Comparison of ENCODE assay signal across 20 cellular contexts in the genomic region with DNA sequence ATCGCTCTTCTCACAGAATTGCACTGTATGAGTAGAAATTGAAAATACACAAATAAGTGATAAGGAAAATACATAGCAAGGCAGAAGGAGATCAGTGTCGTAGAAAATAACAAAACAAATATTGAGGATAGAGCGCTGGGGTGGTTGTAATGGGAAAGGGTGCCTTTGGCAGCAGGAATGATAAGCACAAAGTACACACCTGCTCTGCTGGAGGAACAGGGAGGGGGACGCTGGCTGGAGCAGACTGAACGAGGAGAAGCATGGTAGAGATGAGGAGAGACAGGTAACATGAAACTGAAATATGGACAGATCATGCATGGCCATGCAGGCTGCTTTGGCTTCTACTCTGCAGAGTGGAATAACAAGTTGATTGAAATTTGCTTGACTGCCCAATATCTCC.
"Had no signal": no experiment of that assay in that cellular context is flagged by ENCODE, and none has a peak within 500 bp of the region (broad histone marks: within the 10 kb centered on the region; RNA-seq: fewer than 3 reads in every experiment).

No MANE protein-coding gene starts in this region.

- FAIRE-seq: astrocyte, frontal cortex had no signal

- H3K9me3 ChIP-seq: colonic mucosa, esophagus muscularis mucosa, left lung, right lobe of liver, tibial artery had no signal

- H3K4me1 ChIP-seq: colonic mucosa, esophagus muscularis mucosa, left lung, right lobe of liver, tibial artery had no signal

- H3K36me3 ChIP-seq: colonic mucosa, esophagus muscularis mucosa, left lung, right lobe of liver, tibial artery had no signal

- DNase-seq: activated gamma-delta T cell treated with Interleukin-2 at 50 U/mL for 16 hours; activated T-cell treated with anti-CD3 and anti-CD28 coated beads, Interleukin-2, amount 50 U/mL, for 1 hour; colonic mucosa; glutamatergic neuron; hippocampal formation; kidney glomerular epithelial cell; left lung; naive B cell; nucleus accumbens; right lobe of liver; stimulated activated CD4-positive, alpha-beta T cell treated with anti-CD3 and anti-CD28 coated beads, Interleukin-2, amount 100 ng/mL, for 24 hours; stimulated activated naive CD8-positive, alpha-beta T cell treated with anti-CD3 and anti-CD28 coated beads, Interleukin-15, amount 100 ng/mL, for 72 hours; tibial artery had no signal

- H3K27me3 ChIP-seq: colonic mucosa, esophagus muscularis mucosa, left lung, right lobe of liver, tibial artery had no signal

- H3K27ac ChIP-seq: colonic mucosa, esophagus muscularis mucosa, left lung, right lobe of liver, skin epidermis, tibial artery had no signal

- H3K4me3 ChIP-seq: colonic mucosa, esophagus muscularis mucosa, left lung, lung, right lobe of liver, skin epidermis, tibial artery had no signal

- ATAC-seq: left lung; right lobe of liver; stimulated activated effector memory CD8-positive, alpha-beta T cell treated with anti-CD3 and anti-CD28 coated beads, Interleukin-12 subunit alpha, Interleukin-12 subunit beta, amount 100 ng/mL, for 72 hours; stimulated activated naive CD8-positive, alpha-beta T cell treated with anti-CD3 and anti-CD28 coated beads, Interleukin-15, amount 100 ng/mL, for 72 hours; WTC11 had no signal
